In the genomic region with DNA sequence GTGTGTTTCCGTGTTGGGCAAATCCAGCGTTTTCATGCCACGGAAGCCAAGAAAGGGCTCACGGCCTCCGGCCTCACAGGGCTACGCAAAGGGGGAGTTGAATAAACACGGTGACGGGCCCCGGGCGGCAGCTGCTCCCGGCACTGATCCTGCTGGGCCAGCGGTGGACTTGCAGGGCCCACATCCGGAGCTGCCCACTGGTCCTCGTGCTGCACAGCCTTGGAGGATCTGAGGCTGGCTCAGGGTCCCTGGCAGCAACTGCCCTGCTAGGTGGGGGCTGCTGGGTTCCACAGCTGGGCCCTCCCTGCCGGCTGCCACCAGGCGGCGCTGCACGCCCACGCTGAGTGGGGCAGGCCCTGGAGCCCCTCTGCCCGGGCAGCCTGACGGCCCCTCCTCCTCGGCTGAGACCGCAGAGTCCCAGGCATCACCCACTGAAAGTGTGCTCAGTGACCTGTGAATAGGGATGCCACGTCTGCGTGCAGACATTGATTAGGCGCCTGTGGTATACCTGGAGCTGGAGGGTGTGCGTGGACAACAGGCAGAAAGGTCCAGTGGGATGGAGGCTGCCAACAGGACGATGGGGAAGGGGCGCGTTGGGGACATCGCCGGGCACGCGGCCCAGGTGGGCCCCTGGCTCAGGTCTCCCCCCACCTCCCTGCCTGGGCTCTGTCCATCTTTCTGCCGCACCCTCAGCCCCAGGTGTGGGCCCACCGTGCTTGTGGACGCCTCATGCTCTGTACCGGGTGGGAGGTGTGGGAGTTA, we compare ENCODE assay signal across 1 cellular context.
TF ChIP-seq lines count a peak whose summit lies in the region.

No MANE protein-coding gene starts in this region.

TF ChIP-seq in K562, 482 proteins besides CTCF, POLR2A, EP300 and RAD21 (continued from another document and continues in another):
- TF ChIP-seq ZNF407 (IDR thresholded peaks at IDR 0.05; ENCODE audit: low read depth) (no peak), DLX4 (CRISPR knock-in tag; IDR thresholded peaks at IDR 0.05) (no peak), ZNF695 (CRISPR knock-in tag; IDR thresholded peaks at IDR 0.05) (no peak), MYNN (IDR thresholded peaks at IDR 0.05) (peak; percentile 63), MYNN (CRISPR knock-in tag; IDR thresholded peaks at IDR 0.05) (no peak), ZNF174 (CRISPR knock-in tag; IDR thresholded peaks at IDR 0.05) (no peak), MECOM (CRISPR knock-in tag; IDR thresholded peaks at IDR 0.05) (no peak), MTA3 (IDR thresholded peaks at IDR 0.05; ENCODE audit: borderline replicate concordance) (peak; percentile 56), EGR1 (conservative IDR thresholded peaks at IDR 0.05) (peak; percentile 68), KLF13 (tag; IDR thresholded peaks at IDR 0.05; ENCODE audit: borderline replicate concordance, low read depth) (no peak), SMARCE1 (IDR thresholded peaks at IDR 0.05) (no peak), ZEB2 (IDR thresholded peaks at IDR 0.05) (no peak), KLF6 (CRISPR knock-in tag; IDR thresholded peaks at IDR 0.05; ENCODE audit: borderline replicate concordance) (no peak), KDM4B (IDR thresholded peaks at IDR 0.05; ENCODE audit: borderline replicate concordance in 2 of 2, low read depth in 1 of 2) (peak in 1 of 2 experiments; percentile 83; a peak in 1 of 4 replicates), ATF1 (CRISPR knock-in tag; IDR thresholded peaks at IDR 0.05) (no peak), ATF1 (tag; IDR thresholded peaks at IDR 0.05) (0 out of 2 replicates have a peak, but pooled peaks have one; percentile 18), FOXA3 (CRISPR knock-in tag; conservative IDR thresholded peaks at IDR 0.05 in 1 of 2, IDR thresholded peaks at IDR 0.05 in 1 of 2) (no peak), ZNF324 (CRISPR knock-in tag; IDR thresholded peaks at IDR 0.05) (no peak), ZC3H11A (IDR thresholded peaks at IDR 0.05; ENCODE audit: low read depth, low read length) (no peak; the same call in 1 of the 2 replicates), CTBP1 (IDR thresholded peaks at IDR 0.05; ENCODE audit: borderline replicate concordance) (peak; percentile 42; the same call in 1 of the 2 replicates), NBN (IDR thresholded peaks at IDR 0.05; ENCODE audit: low read depth) (0 out of 2 replicates have a peak, but pooled peaks have one; percentile 39), MAZ (CRISPR knock-in tag; conservative IDR thresholded peaks at IDR 0.05 in 1 of 2, IDR thresholded peaks at IDR 0.05 in 1 of 2) (peak; percentile 77 to 89), HMGXB4 (CRISPR knock-in tag; IDR thresholded peaks at IDR 0.05) (no peak), HLTF (IDR thresholded peaks at IDR 0.05) (no peak), FOXA1 (IDR thresholded peaks at IDR 0.05; ENCODE audit: borderline replicate concordance) (no peak), POLR2G (IDR thresholded peaks at IDR 0.05; ENCODE audit: low read depth, low read length) (peak; percentile 84), CCAR2 (IDR thresholded peaks at IDR 0.05; ENCODE audit: low read depth, low read length) (no peak), MAFK (IDR thresholded peaks at IDR 0.05; ENCODE audit: low read length) (no peak), IRF1 (CRISPR knock-in tag; IDR thresholded peaks at IDR 0.05; ENCODE audit: borderline replicate concordance) (no peak), ZNF740 (CRISPR knock-in tag; IDR thresholded peaks at IDR 0.05) (peak; percentile 19; the same call in 1 of the 2 replicates), ZNF740 (tag; IDR thresholded peaks at IDR 0.05) (no peak), NCOA6 (IDR thresholded peaks at IDR 0.05) (no peak), E2F5 (CRISPR knock-in tag; IDR thresholded peaks at IDR 0.05) (no peak), CBX3 (IDR thresholded peaks at IDR 0.05; ENCODE audit: borderline replicate concordance in 1 of 2, low read length in 2 of 2) (no peak), ZBTB40 (IDR thresholded peaks at IDR 0.05) (no peak), ZBTB40 (CRISPR knock-in tag; IDR thresholded peaks at IDR 0.05) (no peak)
